8 cellular contexts compared by ENCODE assay signal in genomic region chr5:159100928-159101646, GRCh38. TPM values are rescaled to one million over a fixed set of nuclear protein-coding genes. Genes with fewer than 3 reads are reported as not detected.
DNase-seq lines count a peak whose midpoint lies in the region; ATAC-seq and TF ChIP-seq lines count a peak whose summit lies in the region.

No MANE protein-coding gene starts in this region.

- in situ Hi-C loops in HAP-1 (cut with MboI; ENCODE audit: low sequenced_read_pairs): loop anchor here (25.0 kb wide), 1 partner anchor 1289 kb away; no protein-coding TSS in a partner anchor
- in situ Hi-C loops in transverse colon (cut with MboI; ENCODE audit: low pct_ligation_motif_present in 1 of 4, low pct_unique_long_range_greater_than_20kb in 1 of 4, low sequenced_read_pairs in 3 of 4): loop anchor here (10.0 to 25.0 kb wide), 4 partner anchors 406 to 1014 kb away; no protein-coding TSS in a partner anchor

- H3K27me3 ChIP-seq in HAP-1 (ENCODE audit: low read depth) (peaks cover 9% of the 10 kb centered on the region), kidney epithelial cell (ENCODE audit: control insufficient read depth, insufficient read depth, low read length) (peaks cover 68% of the 10 kb centered on the region), transverse colon (peaks cover 98% of the 10 kb centered on the region)

- intact Hi-C loops in activated B cell treated with CpG ODN at 0.5 μM for 24 hours (cut with micrococcal nuclease): loop anchor here (1.0 to 10.0 kb wide), 10 partner anchors 51 to 1829 kb away; partner anchors contain the start of gene RNF145
- intact Hi-C loops in transverse colon (cut with DNase I; ENCODE audit: low total_unique reads): loop anchor here (5.0 kb wide), 1 partner anchor 399 kb away; no protein-coding TSS in a partner anchor

- peak overlapping the region; percentile 99 for H3K4me3 Mint-ChIP-seq in activated B cell treated with CpG ODN at 0.5 μM for 24 hours

- no peaks in the 10 kb centered on the region for H3K27me3 Mint-ChIP-seq in activated B cell treated with CpG ODN at 0.5 μM for 24 hours

- ATAC-seq in activated B cell treated with CpG ODN at 0.5 μM for 24 hours (ENCODE audit: low read depth): peak; percentile 6

- H3K27ac Mint-ChIP-seq in activated B cell treated with CpG ODN at 0.5 μM for 24 hours: peak overlapping the region; percentile 95

- TF ChIP-seq CTCF in activated B cell treated with CpG ODN at 0.5 μM for 24 hours (IDR thresholded peaks at IDR 0.05) (no peak), kidney epithelial cell (IDR thresholded peaks at IDR 0.05; ENCODE audit: insufficient read depth, low read length, poor library complexity, severe bottlenecking) (no peak), transverse colon (IDR thresholded peaks at IDR 0.05) (no peak)

- CTCF ChIA-PET in activated B cell treated with CpG ODN at 0.5 μM for 24 hours (lab: Charles Lee): interaction anchor here (0.7 to 9.6 kb wide), 4 partner anchors 215 to 928 kb away, joined by 3 to 231 read pairs (median 6); no protein-coding TSS in a partner anchor

- H3K27ac ChIP-seq in transverse colon: peak overlapping the region; percentile 63 to 76 (median 69)

- peak; percentile 30 for DNase-seq in Daoy (ENCODE audit: low read depth)
- no peak for DNase-seq in HAP-1 (ENCODE audit: low spot score in 2 of 2)
- DNase-seq in activated B cell treated with CpG ODN at 0.5 μM for 24 hours: no peak
- DNase-seq in kidney epithelial cell (ENCODE audit: low read depth): no peak
- DNase-seq in transverse colon: no peak
- no peak for DNase-seq in SKM-1 (lab: John Stamatoyannopoulos, UW; ENCODE audit: unreplicated experiment)
- no peak for DNase-seq in NCI-H1417 treated with DMSO at 0.1 percent for 48 hours (lab: John Stamatoyannopoulos, UW)
- DNase-seq in AML-193 (lab: John Stamatoyannopoulos, UW): no peak

- no peak for TF ChIP-seq EP300 in transverse colon (IDR thresholded peaks at IDR 0.05; ENCODE audit: low read depth)

- H3K4me1 ChIP-seq in HAP-1 (peaks cover 4% of the 10 kb centered on the region; the same call in 1 of the 2 replicates), transverse colon (peaks cover 0 to 35% (median 15%) of the 10 kb centered on the region in 4 donors)

- H3K9me3 ChIP-seq in HAP-1: no peaks in the 10 kb centered on the region
- no peaks in the 10 kb centered on the region for H3K9me3 ChIP-seq in transverse colon

- H3K36me3 ChIP-seq in HAP-1 (replicated peaks) (no peaks in the 10 kb centered on the region), kidney epithelial cell (ENCODE audit: control insufficient read depth, insufficient read depth, low read length) (no peaks in the 10 kb centered on the region), transverse colon (no peaks in the 10 kb centered on the region)

- H3K4me1 Mint-ChIP-seq in activated B cell treated with CpG ODN at 0.5 μM for 24 hours: peaks cover 69% of the 10 kb centered on the region

- H3K4me3 ChIP-seq in HAP-1 (peak overlapping the region; percentile 38), kidney epithelial cell (ENCODE audit: low read depth, low read length) (peak overlapping the region; percentile 40), transverse colon (peak overlapping the region; percentile 24 to 48 (median 38))

- POLR2A ChIA-PET in activated B cell treated with CpG ODN at 0.5 μM for 24 hours (lab: Charles Lee): interaction anchor here (0.6 to 13.9 kb wide), 40 partner anchors 9 to 1829 kb away, joined by 3 to 483 read pairs (median 7); no protein-coding TSS in a partner anchor

- no peak for TF ChIP-seq POLR2A in transverse colon (IDR thresholded peaks at IDR 0.05)

- 15 to 20% methylated on average over 7 to 13 of the region's 16 CpGs for WGBS in transverse colon (ENCODE audit: low coverage in 1 of 2), 2 donors

- H3K9me3 Mint-ChIP-seq in activated B cell treated with CpG ODN at 0.5 μM for 24 hours: no peaks in the 10 kb centered on the region

- peaks cover 73% of the 10 kb centered on the region for H3K36me3 Mint-ChIP-seq in activated B cell treated with CpG ODN at 0.5 μM for 24 hours (ENCODE audit: low read depth)

RNA-seq across cellular contexts. Expression of gene EBF1, which starts 1.4 kb away (rescaled TPM):
- total RNA-seq in Daoy (2014; rRNA removed; shearing (Covaris generic)): 6.3 and 6.4 TPM in 2 replicates
- total RNA-seq in activated B cell treated with CpG ODN at 0.5 μM for 24 hours: 195 and 247 TPM in 2 replicates
- total RNA-seq in kidney epithelial cell: 0.38 and 0.62 TPM in 2 replicates
- total RNA-seq in transverse colon: 10 to 100 TPM in 2 of 4 donors, 1 to 10 TPM in 2; 5.3 to 23.6 (median 10.1) TPM
